In the genomic region with DNA sequence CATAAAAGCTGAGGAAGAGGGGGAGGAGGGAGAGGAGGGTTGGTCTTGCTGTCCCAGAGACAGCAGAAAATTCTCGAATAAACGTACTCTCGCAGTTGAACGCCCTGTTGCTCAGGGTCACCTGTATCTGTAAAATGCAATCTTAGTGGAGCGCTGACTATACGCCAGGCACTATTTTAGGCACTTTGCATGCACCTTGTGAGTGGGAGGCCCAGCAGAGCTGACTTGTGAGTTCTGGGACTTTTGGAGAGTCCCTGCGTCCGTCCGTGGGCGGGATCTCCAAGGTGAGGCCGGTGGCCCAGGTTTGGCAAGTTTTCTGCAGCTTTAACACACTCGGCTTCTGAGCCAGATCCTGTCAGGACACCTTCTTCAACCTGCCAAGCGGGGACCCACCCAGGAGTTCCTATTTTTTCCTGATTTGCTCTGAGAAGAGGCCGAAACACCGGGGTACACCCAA, we compare ENCODE assay signal across 1 cellular context.
TF ChIP-seq lines count a peak whose summit lies in the region.

No MANE protein-coding gene starts in this region.

TF ChIP-seq in HEK293, 187 proteins besides CTCF, POLR2A, EP300 and RAD21 (continued from another document):
- TF ChIP-seq ZNF596 (tag by site-specific recombination; IDR thresholded peaks at IDR 0.05), result no peak
- no peak for TF ChIP-seq TRIM28 (IDR thresholded peaks at IDR 0.05; ENCODE audit: borderline replicate concordance, low read length)
- TF ChIP-seq, protein P1, sequence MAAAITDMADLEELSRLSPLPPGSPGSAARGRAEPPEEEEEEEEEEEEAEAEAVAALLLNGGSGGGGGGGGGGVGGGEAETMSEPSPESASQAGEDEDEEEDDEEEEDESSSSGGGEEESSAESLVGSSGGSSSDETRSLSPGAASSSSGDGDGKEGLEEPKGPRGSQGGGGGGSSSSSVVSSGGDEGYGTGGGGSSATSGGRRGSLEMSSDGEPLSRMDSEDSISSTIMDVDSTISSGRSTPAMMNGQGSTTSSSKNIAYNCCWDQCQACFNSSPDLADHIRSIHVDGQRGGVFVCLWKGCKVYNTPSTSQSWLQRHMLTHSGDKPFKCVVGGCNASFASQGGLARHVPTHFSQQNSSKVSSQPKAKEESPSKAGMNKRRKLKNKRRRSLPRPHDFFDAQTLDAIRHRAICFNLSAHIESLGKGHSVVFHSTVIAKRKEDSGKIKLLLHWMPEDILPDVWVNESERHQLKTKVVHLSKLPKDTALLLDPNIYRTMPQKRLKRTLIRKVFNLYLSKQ (tag by site-specific recombination; IDR thresholded peaks at IDR 0.05; ENCODE audit: borderline replicate concordance), result no peak
- no peak for TF ChIP-seq ZFP3 (tag by site-specific recombination; IDR thresholded peaks at IDR 0.05; ENCODE audit: low read depth)
- peak; percentile 89 for TF ChIP-seq ZNF335 (tag by site-specific recombination; conservative IDR thresholded peaks at IDR 0.05)
- TF ChIP-seq ZBTB11 (tag by site-specific recombination; conservative IDR thresholded peaks at IDR 0.05; ENCODE audit: low read depth), result no peak
- TF ChIP-seq SCRT2 (tag by site-specific recombination; IDR thresholded peaks at IDR 0.05), result peak; percentile 51; the same call in 1 of the 2 replicates
- TF ChIP-seq ZNF843 (tag by site-specific recombination; IDR thresholded peaks at IDR 0.05), result no peak
- TF ChIP-seq, protein P2, sequence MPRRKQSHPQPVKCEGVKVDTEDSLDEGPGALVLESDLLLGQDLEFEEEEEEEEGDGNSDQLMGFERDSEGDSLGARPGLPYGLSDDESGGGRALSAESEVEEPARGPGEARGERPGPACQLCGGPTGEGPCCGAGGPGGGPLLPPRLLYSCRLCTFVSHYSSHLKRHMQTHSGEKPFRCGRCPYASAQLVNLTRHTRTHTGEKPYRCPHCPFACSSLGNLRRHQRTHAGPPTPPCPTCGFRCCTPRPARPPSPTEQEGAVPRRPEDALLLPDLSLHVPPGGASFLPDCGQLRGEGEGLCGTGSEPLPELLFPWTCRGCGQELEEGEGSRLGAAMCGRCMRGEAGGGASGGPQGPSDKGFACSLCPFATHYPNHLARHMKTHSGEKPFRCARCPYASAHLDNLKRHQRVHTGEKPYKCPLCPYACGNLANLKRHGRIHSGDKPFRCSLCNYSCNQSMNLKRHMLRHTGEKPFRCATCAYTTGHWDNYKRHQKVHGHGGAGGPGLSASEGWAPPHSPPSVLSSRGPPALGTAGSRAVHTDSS (tag by site-specific recombination; IDR thresholded peaks at IDR 0.05), result peak; percentile 55; the same call in 1 of the 2 replicates
- no peak for TF ChIP-seq ZNF148 (tag by site-specific recombination; IDR thresholded peaks at IDR 0.05; ENCODE audit: borderline replicate concordance)
- no peak for TF ChIP-seq ZNF311 (tag by site-specific recombination; IDR thresholded peaks at IDR 0.05; ENCODE audit: borderline replicate concordance)
- TF ChIP-seq ZNF169 (tag by site-specific recombination; IDR thresholded peaks at IDR 0.05), result no peak
- no peak for TF ChIP-seq ZNF292 (tag by site-specific recombination; IDR thresholded peaks at IDR 0.05; ENCODE audit: borderline replicate concordance, low read depth)
- TF ChIP-seq, protein P3, sequence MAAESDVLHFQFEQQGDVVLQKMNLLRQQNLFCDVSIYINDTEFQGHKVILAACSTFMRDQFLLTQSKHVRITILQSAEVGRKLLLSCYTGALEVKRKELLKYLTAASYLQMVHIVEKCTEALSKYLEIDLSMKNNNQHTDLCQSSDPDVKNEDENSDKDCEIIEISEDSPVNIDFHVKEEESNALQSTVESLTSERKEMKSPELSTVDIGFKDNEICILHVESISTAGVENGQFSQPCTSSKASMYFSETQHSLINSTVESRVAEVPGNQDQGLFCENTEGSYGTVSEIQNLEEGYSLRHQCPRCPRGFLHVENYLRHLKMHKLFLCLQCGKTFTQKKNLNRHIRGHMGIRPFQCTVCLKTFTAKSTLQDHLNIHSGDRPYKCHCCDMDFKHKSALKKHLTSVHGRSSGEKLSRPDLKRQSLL (tag by site-specific recombination; IDR thresholded peaks at IDR 0.05), result no peak
- TF ChIP-seq GLI2 (tag by site-specific recombination; IDR thresholded peaks at IDR 0.05; ENCODE audit: borderline replicate concordance, low read depth), result no peak
- no peak for TF ChIP-seq ZFP37 (tag by site-specific recombination; IDR thresholded peaks at IDR 0.05)
- no peak for TF ChIP-seq ZNF18 (tag by site-specific recombination; IDR thresholded peaks at IDR 0.05)
- TF ChIP-seq ZNF514 (tag by site-specific recombination; IDR thresholded peaks at IDR 0.05), result no peak
- TF ChIP-seq ZEB2 (tag by site-specific recombination; IDR thresholded peaks at IDR 0.05), result no peak
- no peak for TF ChIP-seq MZF1 (tag by site-specific recombination; IDR thresholded peaks at IDR 0.05; ENCODE audit: borderline replicate concordance)
- 0 out of 2 replicates have a peak, but pooled peaks have one; percentile 30 for TF ChIP-seq ZNF600 (tag by site-specific recombination; IDR thresholded peaks at IDR 0.05)
- no peak for TF ChIP-seq TCF7L2 (IDR thresholded peaks at IDR 0.05; ENCODE audit: borderline replicate concordance, low read depth, low read length)
- no peak for TF ChIP-seq ZNF549 (tag by site-specific recombination; IDR thresholded peaks at IDR 0.05)
- TF ChIP-seq ZFHX2 (tag by site-specific recombination; conservative IDR thresholded peaks at IDR 0.05), result peak; percentile 45
- TF ChIP-seq ZBTB48 (tag by site-specific recombination; IDR thresholded peaks at IDR 0.05), result peak; percentile 99
- TF ChIP-seq ZNF792 (tag by site-specific recombination; IDR thresholded peaks at IDR 0.05), result no peak
